1 cellular context compared by ENCODE assay signal in the genomic region with DNA sequence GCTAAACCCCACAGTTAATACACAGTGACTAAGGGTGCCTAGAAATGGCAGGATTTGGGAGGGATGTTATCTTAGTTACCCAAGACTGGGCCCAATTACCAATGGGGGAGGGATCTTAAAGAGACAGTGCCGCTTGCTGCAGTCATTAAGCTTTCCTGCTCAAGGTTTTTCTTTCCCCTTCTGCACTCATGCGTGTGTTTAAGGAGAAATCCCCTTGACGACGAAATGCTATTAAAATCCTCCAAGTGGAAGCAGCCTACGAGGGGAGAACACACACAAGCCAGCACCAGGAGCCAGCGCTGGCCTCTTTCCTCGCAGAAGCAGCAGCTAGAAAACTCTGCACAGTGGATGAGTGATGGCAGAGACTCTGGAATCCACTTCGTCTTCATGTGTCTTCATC.
TF ChIP-seq lines count a peak whose summit lies in the region.

No MANE protein-coding gene starts in this region.

TF ChIP-seq in H1, 55 proteins besides CTCF, POLR2A, EP300 and RAD21:
- TF ChIP-seq RFX5 (IDR thresholded peaks at IDR 0.05; ENCODE audit: borderline replicate concordance, low read depth, low read length) (no peak), HDAC6 (IDR thresholded peaks at IDR 0.05; ENCODE audit: low read depth, low read length) (no peak), SUZ12 (IDR thresholded peaks at IDR 0.05; ENCODE audit: low read length) (no peak), JUN (IDR thresholded peaks at IDR 0.05; ENCODE audit: low read depth, low read length) (no peak), CTBP2 (IDR thresholded peaks at IDR 0.05; ENCODE audit: borderline replicate concordance, insufficient read depth, insufficient read length, low read length) (no peak), RNF2 (IDR thresholded peaks at IDR 0.05; ENCODE audit: borderline replicate concordance, low read depth, low read length, missing control alignments, poor library complexity, severe bottlenecking) (no peak), SIN3A (conservative IDR thresholded peaks at IDR 0.05 in 1 of 2, IDR thresholded peaks at IDR 0.05 in 1 of 2; ENCODE audit: low read depth in 1 of 2, low read length in 2 of 2) (no peak), KDM4A (IDR thresholded peaks at IDR 0.05; ENCODE audit: low read depth, low read length, severe bottlenecking) (no peak), KDM5A (IDR thresholded peaks at IDR 0.05; ENCODE audit: low read length) (no peak), EZH2 (IDR thresholded peaks at IDR 0.05; ENCODE audit: low read depth, low read length, severe bottlenecking) (no peak), FOSL1 (IDR thresholded peaks at IDR 0.05; ENCODE audit: insufficient read depth, low read depth, low read length) (no peak), TAF7 (optimal IDR thresholded peaks at IDR 0.05; ENCODE audit: borderline replicate concordance, low read depth, low read length) (no peak), GABPA (IDR thresholded peaks at IDR 0.05; ENCODE audit: borderline replicate concordance, insufficient read depth, low read length) (no peak), CHD2 (IDR thresholded peaks at IDR 0.05; ENCODE audit: low read length) (no peak)
- TF ChIP-seq, protein P1, sequence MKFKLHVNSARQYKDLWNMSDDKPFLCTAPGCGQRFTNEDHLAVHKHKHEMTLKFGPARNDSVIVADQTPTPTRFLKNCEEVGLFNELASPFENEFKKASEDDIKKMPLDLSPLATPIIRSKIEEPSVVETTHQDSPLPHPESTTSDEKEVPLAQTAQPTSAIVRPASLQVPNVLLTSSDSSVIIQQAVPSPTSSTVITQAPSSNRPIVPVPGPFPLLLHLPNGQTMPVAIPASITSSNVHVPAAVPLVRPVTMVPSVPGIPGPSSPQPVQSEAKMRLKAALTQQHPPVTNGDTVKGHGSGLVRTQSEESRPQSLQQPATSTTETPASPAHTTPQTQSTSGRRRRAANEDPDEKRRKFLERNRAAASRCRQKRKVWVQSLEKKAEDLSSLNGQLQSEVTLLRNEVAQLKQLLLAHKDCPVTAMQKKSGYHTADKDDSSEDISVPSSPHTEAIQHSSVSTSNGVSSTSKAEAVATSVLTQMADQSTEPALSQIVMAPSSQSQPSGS (IDR thresholded peaks at IDR 0.05; ENCODE audit: low read length), result no peak
- TF ChIP-seq, protein P2, sequence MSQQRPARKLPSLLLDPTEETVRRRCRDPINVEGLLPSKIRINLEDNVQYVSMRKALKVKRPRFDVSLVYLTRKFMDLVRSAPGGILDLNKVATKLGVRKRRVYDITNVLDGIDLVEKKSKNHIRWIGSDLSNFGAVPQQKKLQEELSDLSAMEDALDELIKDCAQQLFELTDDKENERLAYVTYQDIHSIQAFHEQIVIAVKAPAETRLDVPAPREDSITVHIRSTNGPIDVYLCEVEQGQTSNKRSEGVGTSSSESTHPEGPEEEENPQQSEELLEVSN (IDR thresholded peaks at IDR 0.05), result no peak
- TF ChIP-seq, protein P3, sequence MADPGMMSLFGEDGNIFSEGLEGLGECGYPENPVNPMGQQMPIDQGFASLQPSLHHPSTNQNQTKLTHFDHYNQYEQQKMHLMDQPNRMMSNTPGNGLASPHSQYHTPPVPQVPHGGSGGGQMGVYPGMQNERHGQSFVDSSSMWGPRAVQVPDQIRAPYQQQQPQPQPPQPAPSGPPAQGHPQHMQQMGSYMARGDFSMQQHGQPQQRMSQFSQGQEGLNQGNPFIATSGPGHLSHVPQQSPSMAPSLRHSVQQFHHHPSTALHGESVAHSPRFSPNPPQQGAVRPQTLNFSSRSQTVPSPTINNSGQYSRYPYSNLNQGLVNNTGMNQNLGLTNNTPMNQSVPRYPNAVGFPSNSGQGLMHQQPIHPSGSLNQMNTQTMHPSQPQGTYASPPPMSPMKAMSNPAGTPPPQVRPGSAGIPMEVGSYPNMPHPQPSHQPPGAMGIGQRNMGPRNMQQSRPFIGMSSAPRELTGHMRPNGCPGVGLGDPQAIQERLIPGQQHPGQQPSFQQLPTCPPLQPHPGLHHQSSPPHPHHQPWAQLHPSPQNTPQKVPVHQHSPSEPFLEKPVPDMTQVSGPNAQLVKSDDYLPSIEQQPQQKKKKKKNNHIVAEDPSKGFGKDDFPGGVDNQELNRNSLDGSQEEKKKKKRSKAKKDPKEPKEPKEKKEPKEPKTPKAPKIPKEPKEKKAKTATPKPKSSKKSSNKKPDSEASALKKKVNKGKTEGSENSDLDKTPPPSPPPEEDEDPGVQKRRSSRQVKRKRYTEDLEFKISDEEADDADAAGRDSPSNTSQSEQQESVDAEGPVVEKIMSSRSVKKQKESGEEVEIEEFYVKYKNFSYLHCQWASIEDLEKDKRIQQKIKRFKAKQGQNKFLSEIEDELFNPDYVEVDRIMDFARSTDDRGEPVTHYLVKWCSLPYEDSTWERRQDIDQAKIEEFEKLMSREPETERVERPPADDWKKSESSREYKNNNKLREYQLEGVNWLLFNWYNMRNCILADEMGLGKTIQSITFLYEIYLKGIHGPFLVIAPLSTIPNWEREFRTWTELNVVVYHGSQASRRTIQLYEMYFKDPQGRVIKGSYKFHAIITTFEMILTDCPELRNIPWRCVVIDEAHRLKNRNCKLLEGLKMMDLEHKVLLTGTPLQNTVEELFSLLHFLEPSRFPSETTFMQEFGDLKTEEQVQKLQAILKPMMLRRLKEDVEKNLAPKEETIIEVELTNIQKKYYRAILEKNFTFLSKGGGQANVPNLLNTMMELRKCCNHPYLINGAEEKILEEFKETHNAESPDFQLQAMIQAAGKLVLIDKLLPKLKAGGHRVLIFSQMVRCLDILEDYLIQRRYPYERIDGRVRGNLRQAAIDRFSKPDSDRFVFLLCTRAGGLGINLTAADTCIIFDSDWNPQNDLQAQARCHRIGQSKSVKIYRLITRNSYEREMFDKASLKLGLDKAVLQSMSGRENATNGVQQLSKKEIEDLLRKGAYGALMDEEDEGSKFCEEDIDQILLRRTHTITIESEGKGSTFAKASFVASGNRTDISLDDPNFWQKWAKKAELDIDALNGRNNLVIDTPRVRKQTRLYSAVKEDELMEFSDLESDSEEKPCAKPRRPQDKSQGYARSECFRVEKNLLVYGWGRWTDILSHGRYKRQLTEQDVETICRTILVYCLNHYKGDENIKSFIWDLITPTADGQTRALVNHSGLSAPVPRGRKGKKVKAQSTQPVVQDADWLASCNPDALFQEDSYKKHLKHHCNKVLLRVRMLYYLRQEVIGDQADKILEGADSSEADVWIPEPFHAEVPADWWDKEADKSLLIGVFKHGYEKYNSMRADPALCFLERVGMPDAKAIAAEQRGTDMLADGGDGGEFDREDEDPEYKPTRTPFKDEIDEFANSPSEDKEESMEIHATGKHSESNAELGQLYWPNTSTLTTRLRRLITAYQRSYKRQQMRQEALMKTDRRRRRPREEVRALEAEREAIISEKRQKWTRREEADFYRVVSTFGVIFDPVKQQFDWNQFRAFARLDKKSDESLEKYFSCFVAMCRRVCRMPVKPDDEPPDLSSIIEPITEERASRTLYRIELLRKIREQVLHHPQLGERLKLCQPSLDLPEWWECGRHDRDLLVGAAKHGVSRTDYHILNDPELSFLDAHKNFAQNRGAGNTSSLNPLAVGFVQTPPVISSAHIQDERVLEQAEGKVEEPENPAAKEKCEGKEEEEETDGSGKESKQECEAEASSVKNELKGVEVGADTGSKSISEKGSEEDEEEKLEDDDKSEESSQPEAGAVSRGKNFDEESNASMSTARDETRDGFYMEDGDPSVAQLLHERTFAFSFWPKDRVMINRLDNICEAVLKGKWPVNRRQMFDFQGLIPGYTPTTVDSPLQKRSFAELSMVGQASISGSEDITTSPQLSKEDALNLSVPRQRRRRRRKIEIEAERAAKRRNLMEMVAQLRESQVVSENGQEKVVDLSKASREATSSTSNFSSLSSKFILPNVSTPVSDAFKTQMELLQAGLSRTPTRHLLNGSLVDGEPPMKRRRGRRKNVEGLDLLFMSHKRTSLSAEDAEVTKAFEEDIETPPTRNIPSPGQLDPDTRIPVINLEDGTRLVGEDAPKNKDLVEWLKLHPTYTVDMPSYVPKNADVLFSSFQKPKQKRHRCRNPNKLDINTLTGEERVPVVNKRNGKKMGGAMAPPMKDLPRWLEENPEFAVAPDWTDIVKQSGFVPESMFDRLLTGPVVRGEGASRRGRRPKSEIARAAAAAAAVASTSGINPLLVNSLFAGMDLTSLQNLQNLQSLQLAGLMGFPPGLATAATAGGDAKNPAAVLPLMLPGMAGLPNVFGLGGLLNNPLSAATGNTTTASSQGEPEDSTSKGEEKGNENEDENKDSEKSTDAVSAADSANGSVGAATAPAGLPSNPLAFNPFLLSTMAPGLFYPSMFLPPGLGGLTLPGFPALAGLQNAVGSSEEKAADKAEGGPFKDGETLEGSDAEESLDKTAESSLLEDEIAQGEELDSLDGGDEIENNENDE (IDR thresholded peaks at IDR 0.05; ENCODE audit: insufficient replicate concordance, low read length), result no peak
